ENCODE assay signal across 8 cellular contexts in genomic region chr4:152500798-152501434, GRCh38. TPM values are rescaled to one million over a fixed set of nuclear protein-coding genes. Genes with fewer than 3 reads are reported as not detected.
DNase-seq lines count a peak whose midpoint lies in the region; ATAC-seq and TF ChIP-seq lines count a peak whose summit lies in the region.

No MANE protein-coding gene starts in this region.

- no peak overlapping the region for H3K27ac ChIP-seq in CD4-positive, alpha-beta memory T cell (ENCODE audit: low read depth, low read length)

- no peak for TF ChIP-seq POLR2A in GM18505 (IDR thresholded peaks at IDR 0.05; ENCODE audit: borderline replicate concordance, extremely low read depth, insufficient read depth, insufficient read length)

- ATAC-seq in GM18868 (IDR thresholded peaks at IDR 0.05; ENCODE audit: unreplicated experiment) (peak; percentile 50), HG03159 (IDR thresholded peaks at IDR 0.05; ENCODE audit: unreplicated experiment) (peak; percentile 47), esophagus mucosa (peak; percentile 78), GM18505 (IDR thresholded peaks at IDR 0.05; ENCODE audit: unreplicated experiment) (no peak)
- peak; percentile 63 to 73 for ATAC-seq in natural killer cell treated with Interleukin-12 subunit alpha and Interleukin-12 subunit beta and Interleukin-15 and Interleukin-18, amount 100 ng/mL, for 72 hours

- CTCF ChIA-PET in CD4-positive, alpha-beta memory T cell (lab: Charles Lee; ENCODE audit: partially characterized antibody) = interaction anchor here (0.6 to 12.4 kb wide), 54 partner anchors 9 to 584 kb away, joined by 3 to 360 read pairs (median 5); partner anchors contain the start of genes FBXW7 and TMEM154
- CTCF ChIA-PET in activated CD4-positive, alpha-beta T cell treated with anti-CD3 and anti-CD28 coated beads, Interleukin-2, amount 10 ng/mL, durations not matched to agents 7 days and 5 days (lab: Charles Lee) = interaction anchor here (0.5 to 2.1 kb wide), 28 partner anchors 9 to 702 kb away, joined by 3 to 10 read pairs (median 3); partner anchors contain the start of genes ARFIP1, FBXW7, TIGD4 and TMEM154

- H3K27me3 Mint-ChIP-seq in CD4-positive, alpha-beta memory T cell = no peaks in the 10 kb centered on the region
- H3K27me3 Mint-ChIP-seq in activated CD4-positive, alpha-beta T cell treated with anti-CD3 and anti-CD28 coated beads, Interleukin-2, amount 10 ng/mL, durations not matched to agents 7 days and 5 days = no peaks in the 10 kb centered on the region
- H3K27me3 Mint-ChIP-seq in natural killer cell treated with Interleukin-12 subunit alpha and Interleukin-12 subunit beta and Interleukin-15 and Interleukin-18, amount 100 ng/mL, for 72 hours = no peaks in the 10 kb centered on the region

- no peaks in the 10 kb centered on the region for H3K9me3 Mint-ChIP-seq in CD4-positive, alpha-beta memory T cell
- no peaks in the 10 kb centered on the region for H3K9me3 Mint-ChIP-seq in activated CD4-positive, alpha-beta T cell treated with anti-CD3 and anti-CD28 coated beads, Interleukin-2, amount 10 ng/mL, durations not matched to agents 7 days and 5 days
- H3K9me3 Mint-ChIP-seq in natural killer cell treated with Interleukin-12 subunit alpha and Interleukin-12 subunit beta and Interleukin-15 and Interleukin-18, amount 100 ng/mL, for 72 hours = no peaks in the 10 kb centered on the region

- no peaks in the 10 kb centered on the region for H3K9me3 ChIP-seq in CD4-positive, alpha-beta memory T cell (ENCODE audit: control insufficient read depth in 1 of 2, low read length in 2 of 2)

- no peak overlapping the region for H3K4me3 ChIP-seq in CD4-positive, alpha-beta memory T cell (ENCODE audit: low read length in 2 of 2)

- peaks cover 27 to 45% (median 36%) of the 10 kb centered on the region in 4 donors for H3K4me1 Mint-ChIP-seq in CD4-positive, alpha-beta memory T cell
- peaks cover 24% of the 10 kb centered on the region for H3K4me1 Mint-ChIP-seq in activated CD4-positive, alpha-beta T cell treated with anti-CD3 and anti-CD28 coated beads, Interleukin-2, amount 10 ng/mL, durations not matched to agents 7 days and 5 days
- peaks cover 27 to 42% of the 10 kb centered on the region in 2 donors for H3K4me1 Mint-ChIP-seq in natural killer cell treated with Interleukin-12 subunit alpha and Interleukin-12 subunit beta and Interleukin-15 and Interleukin-18, amount 100 ng/mL, for 72 hours (ENCODE audit: low read depth in 2 of 2)

- H3K36me3 ChIP-seq in CD4-positive, alpha-beta memory T cell (ENCODE audit: insufficient read depth, low read length) = no peaks in the 10 kb centered on the region

- POLR2A ChIA-PET in CD4-positive, alpha-beta memory T cell (lab: Charles Lee; ENCODE audit: partially characterized antibody) = interaction anchor here (1.0 to 4.1 kb wide), 9 partner anchors 35 to 278 kb away, joined by 3 to 59 read pairs (median 4); partner anchors contain the start of genes FBXW7 and TIGD4
- POLR2A ChIA-PET in activated CD4-positive, alpha-beta T cell treated with anti-CD3 and anti-CD28 coated beads, Interleukin-2, amount 10 ng/mL, durations not matched to agents 7 days and 5 days (lab: Charles Lee) = interaction anchor here (0.9 to 1.0 kb wide), 2 partner anchors 35 to 64 kb away, joined by 4 read pairs; partner anchors contain the start of gene FBXW7

- DNase-seq in CD4-positive, alpha-beta memory T cell = peak; percentile 76 to 82 (median 80)
- DNase-seq in NCI-H446 (lab: John Stamatoyannopoulos, UW) = peak; percentile 52 to 76
- DNase-seq in activated CD4-positive, alpha-beta T cell treated with anti-CD3 and anti-CD28 coated beads, Interleukin-2, amount 10 ng/mL, durations not matched to agents 7 days and 5 days = peak; percentile 90
- peak; percentile 80 for DNase-seq in natural killer cell treated with Interleukin-12 subunit alpha and Interleukin-12 subunit beta and Interleukin-15 and Interleukin-18, amount 100 ng/mL, for 72 hours (ENCODE audit: low spot score)

- H3K27me3 ChIP-seq in CD4-positive, alpha-beta memory T cell (ENCODE audit: insufficient read depth, low read length) = no peaks in the 10 kb centered on the region

- H3K36me3 Mint-ChIP-seq in CD4-positive, alpha-beta memory T cell = no peaks in the 10 kb centered on the region
- peaks cover 3% of the 10 kb centered on the region for H3K36me3 Mint-ChIP-seq in activated CD4-positive, alpha-beta T cell treated with anti-CD3 and anti-CD28 coated beads, Interleukin-2, amount 10 ng/mL, durations not matched to agents 7 days and 5 days (ENCODE audit: low read depth)
- no peaks in the 10 kb centered on the region for H3K36me3 Mint-ChIP-seq in natural killer cell treated with Interleukin-12 subunit alpha and Interleukin-12 subunit beta and Interleukin-15 and Interleukin-18, amount 100 ng/mL, for 72 hours

- peak overlapping the region in 6 of 7 donors; percentile 0 to 85 (median 58) for H3K27ac Mint-ChIP-seq in CD4-positive, alpha-beta memory T cell
- H3K27ac Mint-ChIP-seq in activated CD4-positive, alpha-beta T cell treated with anti-CD3 and anti-CD28 coated beads, Interleukin-2, amount 10 ng/mL, durations not matched to agents 7 days and 5 days = no peak overlapping the region
- no peak overlapping the region for H3K27ac Mint-ChIP-seq in natural killer cell treated with Interleukin-12 subunit alpha and Interleukin-12 subunit beta and Interleukin-15 and Interleukin-18, amount 100 ng/mL, for 72 hours

- H3K4me1 ChIP-seq in CD4-positive, alpha-beta memory T cell (ENCODE audit: insufficient read depth, low read length) = peaks cover 6% of the 10 kb centered on the region

- H3K4me3 Mint-ChIP-seq in CD4-positive, alpha-beta memory T cell = no peak overlapping the region
- H3K4me3 Mint-ChIP-seq in activated CD4-positive, alpha-beta T cell treated with anti-CD3 and anti-CD28 coated beads, Interleukin-2, amount 10 ng/mL, durations not matched to agents 7 days and 5 days = no peak overlapping the region
- no peak overlapping the region for H3K4me3 Mint-ChIP-seq in natural killer cell treated with Interleukin-12 subunit alpha and Interleukin-12 subunit beta and Interleukin-15 and Interleukin-18, amount 100 ng/mL, for 72 hours

- intact Hi-C loops in CD4-positive, alpha-beta memory T cell (cut with micrococcal nuclease) = loop anchor here (1.0 to 5.0 kb wide), 7 partner anchors 36 to 1384 kb away; partner anchors contain the start of genes FBXW7 and TMEM154

RNA-seq across cellular contexts. Expression of gene FBXW7, which starts 35.0 kb away (rescaled TPM):
- 100 to 1,000 TPM; 138 to 148 TPM for total RNA-seq in CD4-positive, alpha-beta memory T cell
- 10 to 100 TPM; 36.2 to 47.9 TPM for polyA plus RNA-seq in CD4-positive, alpha-beta memory T cell
- total RNA-seq in activated CD4-positive, alpha-beta T cell treated with anti-CD3 and anti-CD28 coated beads, Interleukin-2, amount 10 ng/mL, durations not matched to agents 7 days and 5 days = 10 to 100 TPM; 49.4 to 52.2 TPM
- total RNA-seq in esophagus mucosa = 29.5 TPM
- total RNA-seq in natural killer cell treated with Interleukin-12 subunit alpha and Interleukin-12 subunit beta and Interleukin-15 and Interleukin-18, amount 100 ng/mL, for 72 hours = 10 to 100 TPM; 70.9 to 74.1 TPM

Comparison
In these comparisons a context has a peak if more than half of its experiments do, and no peak if none do; other contexts are left out.
1. H3K27ac Mint-ChIP-seq: peak in CD4-positive, alpha-beta memory T cell (6 of 7); none in activated CD4-positive, alpha-beta T cell treated with anti-CD3 and anti-CD28 coated beads, Interleukin-2, amount 10 ng/mL, durations not matched to agents 7 days and 5 days (single experiment) and natural killer cell treated with Interleukin-12 subunit alpha and Interleukin-12 subunit beta and Interleukin-15 and Interleukin-18, amount 100 ng/mL, for 72 hours (0 of 2).
2. Peak in every context shown above with its lines, with median percentiles within 50 percentile points of each other: DNase-seq.